In the genomic region with DNA sequence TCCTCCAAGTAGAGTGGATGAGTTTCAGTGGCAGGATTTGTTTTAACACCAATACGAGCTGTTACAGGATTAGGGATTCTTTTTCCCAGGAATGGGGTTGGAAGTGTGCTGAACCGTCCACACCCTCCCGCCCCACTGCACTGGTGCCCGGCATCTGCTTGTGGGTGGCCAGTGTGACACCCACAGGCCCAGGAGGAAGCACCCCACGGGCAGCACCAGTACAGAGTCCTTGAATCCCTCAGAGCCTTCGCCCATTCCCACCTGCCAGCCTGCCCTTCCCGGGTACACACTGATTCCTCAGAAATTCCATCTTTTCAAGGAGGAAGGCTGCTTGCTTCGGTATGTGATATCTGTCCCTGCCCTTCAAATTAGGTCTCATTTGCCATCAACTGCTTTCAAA, we compare ENCODE assay signal across 14 cellular contexts. TPM values are rescaled to one million over a fixed set of nuclear protein-coding genes. Genes with fewer than 3 reads are reported as not detected.
DNase-seq lines count a peak whose midpoint lies in the region; ATAC-seq and TF ChIP-seq lines count a peak whose summit lies in the region.
"Had no signal": no experiment of that assay in that cellular context is flagged by ENCODE, and none has a peak within 500 bp of the region (broad histone marks: within the 10 kb centered on the region; RNA-seq: fewer than 3 reads in every experiment).

No MANE protein-coding gene starts in this region.

- no peaks in the 10 kb centered on the region for H3K4me1 Mint-ChIP-seq in activated naive CD4-positive, alpha-beta T cell treated with anti-CD3 and anti-CD28 coated beads, Interleukin-2, amount 50 U/mL, for 24 hours
- no peaks in the 10 kb centered on the region for H3K4me1 Mint-ChIP-seq in activated CD8-positive, alpha-beta T cell treated with anti-CD3 and anti-CD28 coated beads, Interleukin-2, amount 10 ng/mL, durations not matched to agents 7 days and 5 days (ENCODE audit: low read depth)
- peaks cover 13% of the 10 kb centered on the region for H3K4me1 Mint-ChIP-seq in nephron progenitor cell

- H3K36me3 Mint-ChIP-seq in activated naive CD4-positive, alpha-beta T cell treated with anti-CD3 and anti-CD28 coated beads, Interleukin-2, amount 50 U/mL, for 24 hours, result peaks cover 8% of the 10 kb centered on the region
- H3K36me3 Mint-ChIP-seq in activated CD8-positive, alpha-beta T cell treated with anti-CD3 and anti-CD28 coated beads, Interleukin-2, amount 10 ng/mL, durations not matched to agents 7 days and 5 days (ENCODE audit: low read depth), result peaks cover 29% of the 10 kb centered on the region
- peaks cover 23% of the 10 kb centered on the region for H3K36me3 Mint-ChIP-seq in nephron progenitor cell (ENCODE audit: low read depth)

- peak overlapping the region; percentile 46 for H3K27ac Mint-ChIP-seq in activated naive CD4-positive, alpha-beta T cell treated with anti-CD3 and anti-CD28 coated beads, Interleukin-2, amount 50 U/mL, for 24 hours
- no peak overlapping the region for H3K27ac Mint-ChIP-seq in activated CD8-positive, alpha-beta T cell treated with anti-CD3 and anti-CD28 coated beads, Interleukin-2, amount 10 ng/mL, durations not matched to agents 7 days and 5 days
- H3K27ac Mint-ChIP-seq in nephron progenitor cell, result peak overlapping the region; percentile 68
- H3K27ac Mint-ChIP-seq: CD4-positive, alpha-beta T cell; HFFc6 had no signal

- ATAC-seq in activated CD8-positive, alpha-beta T cell treated with anti-CD3 and anti-CD28 coated beads, Interleukin-2, amount 10 ng/mL, durations not matched to agents 7 days and 5 days, result peak; percentile 18
- ATAC-seq: GM12878 had no signal

- TF ChIP-seq CTCF in nephron progenitor cell (IDR thresholded peaks at IDR 0.05), result no peak

- H3K27me3 Mint-ChIP-seq in activated naive CD4-positive, alpha-beta T cell treated with anti-CD3 and anti-CD28 coated beads, Interleukin-2, amount 50 U/mL, for 24 hours, result no peaks in the 10 kb centered on the region
- no peaks in the 10 kb centered on the region for H3K27me3 Mint-ChIP-seq in activated CD8-positive, alpha-beta T cell treated with anti-CD3 and anti-CD28 coated beads, Interleukin-2, amount 10 ng/mL, durations not matched to agents 7 days and 5 days (ENCODE audit: low read depth)
- H3K27me3 Mint-ChIP-seq in nephron progenitor cell (ENCODE audit: low read depth, poor library complexity), result no peaks in the 10 kb centered on the region
- H3K27me3 Mint-ChIP-seq: CD4-positive, alpha-beta T cell had no signal

- H3K9me3 Mint-ChIP-seq in activated naive CD4-positive, alpha-beta T cell treated with anti-CD3 and anti-CD28 coated beads, Interleukin-2, amount 50 U/mL, for 24 hours, result no peaks in the 10 kb centered on the region
- no peaks in the 10 kb centered on the region for H3K9me3 Mint-ChIP-seq in activated CD8-positive, alpha-beta T cell treated with anti-CD3 and anti-CD28 coated beads, Interleukin-2, amount 10 ng/mL, durations not matched to agents 7 days and 5 days (ENCODE audit: insufficient read depth)
- H3K9me3 Mint-ChIP-seq in nephron progenitor cell, result no peaks in the 10 kb centered on the region
- H3K9me3 Mint-ChIP-seq: CD4-positive, alpha-beta T cell; HFFc6 had no signal

- CTCF ChIA-PET in activated CD8-positive, alpha-beta T cell treated with anti-CD3 and anti-CD28 coated beads, Interleukin-2, amount 10 ng/mL, durations not matched to agents 7 days and 5 days (lab: Charles Lee), result interaction anchor here (1.2 kb wide), 1 partner anchor 14 kb away, joined by 5 read pairs; no protein-coding TSS in a partner anchor

- POLR2A ChIA-PET in activated CD8-positive, alpha-beta T cell treated with anti-CD3 and anti-CD28 coated beads, Interleukin-2, amount 10 ng/mL, durations not matched to agents 7 days and 5 days (lab: Charles Lee), result interaction anchor here (0.7 kb wide), 1 partner anchor 32 kb away, joined by 4 read pairs; no protein-coding TSS in a partner anchor

- DNase-seq in activated naive CD4-positive, alpha-beta T cell treated with anti-CD3 and anti-CD28 coated beads, Interleukin-2, amount 50 U/mL, for 16 hours, result no peak
- no peak for DNase-seq in activated CD8-positive, alpha-beta T cell treated with anti-CD3 and anti-CD28 coated beads, Interleukin-2, amount 10 ng/mL, durations not matched to agents 7 days and 5 days
- no peak for DNase-seq in nephron progenitor cell
- no peak for DNase-seq in NCI-H2171 (lab: John Stamatoyannopoulos, UW)
- no peak for DNase-seq in ureter (ENCODE audit: low spot score)
- DNase-seq in effector CD4-positive, alpha-beta T cell, result no peak
- DNase-seq: 8988T; ACHN; CD4-positive, alpha-beta T cell; DMS79; HCEC 1CT; HFFc6 had no signal

- no peak overlapping the region for H3K4me3 Mint-ChIP-seq in activated naive CD4-positive, alpha-beta T cell treated with anti-CD3 and anti-CD28 coated beads, Interleukin-2, amount 50 U/mL, for 24 hours
- no peak overlapping the region for H3K4me3 Mint-ChIP-seq in activated CD8-positive, alpha-beta T cell treated with anti-CD3 and anti-CD28 coated beads, Interleukin-2, amount 10 ng/mL, durations not matched to agents 7 days and 5 days
- H3K4me3 Mint-ChIP-seq in nephron progenitor cell, result no peak overlapping the region
- H3K4me3 Mint-ChIP-seq: CD4-positive, alpha-beta T cell; HFFc6 had no signal

RNA-seq across cellular contexts. Expression of gene INSIG1, which starts 15.4 kb away (rescaled TPM):
- total RNA-seq in activated CD8-positive, alpha-beta T cell treated with anti-CD3 and anti-CD28 coated beads, Interleukin-2, amount 10 ng/mL, durations not matched to agents 7 days and 5 days, result 10 to 100 TPM; 83.9 to 89.1 TPM
- 41.6 TPM for total RNA-seq in ureter
